Comparison of ENCODE assay signal across 8 cellular contexts in the genomic region with DNA sequence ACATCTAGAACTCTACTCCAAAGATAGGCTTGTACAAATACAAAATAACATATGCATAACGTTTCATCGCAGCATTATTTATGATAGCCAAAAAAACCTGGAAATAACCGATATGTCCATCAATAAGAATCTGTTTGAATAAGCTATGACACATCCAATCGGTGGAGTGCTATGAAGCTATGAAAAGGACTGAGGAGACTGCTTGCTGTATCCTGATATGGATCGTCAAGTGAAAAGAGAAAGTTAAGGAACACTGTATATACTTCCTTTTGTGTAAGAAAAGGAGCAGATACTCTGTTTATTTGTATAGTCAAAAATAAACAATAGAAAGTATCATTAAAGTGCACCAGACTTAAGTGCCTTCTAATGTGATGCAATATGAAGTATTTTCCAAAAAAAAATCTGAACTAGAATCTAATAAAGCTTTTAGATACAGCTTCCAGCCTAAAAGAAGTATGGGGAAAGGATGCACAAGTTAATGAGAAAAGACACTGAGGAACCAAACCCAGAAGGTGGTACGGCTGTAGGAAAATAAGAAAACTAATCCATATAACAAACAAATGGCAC. TPM values are rescaled to one million over a fixed set of nuclear protein-coding genes. Genes with fewer than 3 reads are reported as not detected.
DNase-seq lines count a peak whose midpoint lies in the region; TF ChIP-seq lines count a peak whose summit lies in the region.

No MANE protein-coding gene starts in this region.

- peak; percentile 18 for DNase-seq in DMS114 treated with DMSO at 0.1 percent for 48 hours (lab: John Stamatoyannopoulos, UW; ENCODE audit: unreplicated experiment)
- peak; percentile 8 for DNase-seq in RPMI7951 (ENCODE audit: low read depth)
- DNase-seq in esophagus squamous epithelium (lab: John Stamatoyannopoulos, UW) = no peak
- no peak for DNase-seq in prostate gland (ENCODE audit: low spot score)
- no peak for DNase-seq in anterior cingulate cortex (lab: John Stamatoyannopoulos, UW)
- no peak for DNase-seq in activated gamma-delta T cell treated with Interleukin-2 at 50 U/mL for 16 hours
- DNase-seq in stimulated activated CD4-positive, alpha-beta T cell treated with anti-CD3 and anti-CD28 coated beads, Interleukin-4, amount 100 ng/mL, for 1 hour = no peak
- DNase-seq in globus pallidus (ENCODE audit: low spot score) = no peak

- peaks cover 8 to 65% (median 20%) of the 10 kb centered on the region in 3 donors for H3K4me1 ChIP-seq in esophagus squamous epithelium
- H3K4me1 ChIP-seq in prostate gland (replicated peaks) = no peaks in the 10 kb centered on the region

- TF ChIP-seq POLR2A in esophagus squamous epithelium (IDR thresholded peaks at IDR 0.05) (no peak), prostate gland (IDR thresholded peaks at IDR 0.05) (no peak)

- no peaks in the 10 kb centered on the region for H3K27me3 ChIP-seq in esophagus squamous epithelium
- no peaks in the 10 kb centered on the region for H3K27me3 ChIP-seq in prostate gland (replicated peaks; ENCODE audit: insufficient read depth)

- WGBS in esophagus squamous epithelium, 2 donors = 26% methylated on average over 6 of the region's 6 CpGs
- WGBS in prostate gland = 53% methylated on average over 6 of the region's 6 CpGs

- no peaks in the 10 kb centered on the region for H3K9me3 ChIP-seq in esophagus squamous epithelium
- no peaks in the 10 kb centered on the region for H3K9me3 ChIP-seq in prostate gland

- TF ChIP-seq CTCF in esophagus squamous epithelium (IDR thresholded peaks at IDR 0.05) = no peak
- no peak for TF ChIP-seq CTCF in prostate gland (IDR thresholded peaks at IDR 0.05)

- H3K27ac ChIP-seq in esophagus squamous epithelium = peak overlapping the region; percentile 88 to 98 (median 92)
- H3K27ac ChIP-seq in prostate gland = peak overlapping the region; percentile 93 to 96

- H3K4me3 ChIP-seq in esophagus squamous epithelium (peak overlapping the region; percentile 65 to 85 (median 78)), prostate gland (peak overlapping the region; percentile 70 to 76)

- H3K36me3 ChIP-seq in esophagus squamous epithelium (no peaks in the 10 kb centered on the region), prostate gland (no peaks in the 10 kb centered on the region)

- intact Hi-C loops in esophagus squamous epithelium (cut with DNase I) (no loop called here), prostate gland (cut with DNase I) (loop anchor here (5.0 kb wide), 1 partner anchor 75 kb away; a partner anchor contains a TSS)

RNA-seq across cellular contexts. Expression of a gene that starts 0.6 kb away (rescaled TPM):
- 1.5 and 1.6 TPM in 2 replicates for total RNA-seq in RPMI7951 (2014; rRNA removed; shearing (Covaris generic))
- total RNA-seq in esophagus squamous epithelium (1 to 10 TPM in 3 of 4 donors, under 1 TPM in 1; 0.97 to 6.5 (median 3.2) TPM), prostate gland (1 to 10 TPM; 4.6 to 7.7 TPM)

RNA-seq across cellular contexts. Expression of a gene that starts 4.3 kb away (rescaled TPM):
- 55.1 and 56.2 TPM in 2 replicates for total RNA-seq in RPMI7951 (2014; rRNA removed; shearing (Covaris generic))
- total RNA-seq in esophagus squamous epithelium = 10 to 100 TPM in 2 of 4 donors, 1 to 10 TPM in 2; 7.9 to 23.5 (median 13.2) TPM
- 1 to 10 TPM; 3.2 to 5.8 TPM for total RNA-seq in prostate gland

RNA-seq across cellular contexts. Expression of a gene that starts 57.2 kb away (rescaled TPM):
- 11.7 and 12.1 TPM in 2 replicates for total RNA-seq in RPMI7951 (2014; rRNA removed; shearing (Covaris generic))
- 10 to 100 TPM in 2 of 4 donors, 1 to 10 TPM in 2; 5.0 to 11.6 (median 9.6) TPM for total RNA-seq in esophagus squamous epithelium
- 10 to 100 TPM; 11.2 to 11.9 TPM for total RNA-seq in prostate gland

Comparison
In these comparisons a context has a peak if more than half of its experiments do, and no peak if none do; other contexts are left out.
1. DNase-seq: peak in DMS114 treated with DMSO at 0.1 percent for 48 hours (single experiment) and RPMI7951 (single experiment); none in esophagus squamous epithelium (single experiment), prostate gland (single experiment), anterior cingulate cortex (0 of 58), activated gamma-delta T cell treated with Interleukin-2 at 50 U/mL for 16 hours (single experiment), stimulated activated CD4-positive, alpha-beta T cell treated with anti-CD3 and anti-CD28 coated beads, Interleukin-4, amount 100 ng/mL, for 1 hour (single experiment) and globus pallidus (single experiment).